In the genomic region with DNA sequence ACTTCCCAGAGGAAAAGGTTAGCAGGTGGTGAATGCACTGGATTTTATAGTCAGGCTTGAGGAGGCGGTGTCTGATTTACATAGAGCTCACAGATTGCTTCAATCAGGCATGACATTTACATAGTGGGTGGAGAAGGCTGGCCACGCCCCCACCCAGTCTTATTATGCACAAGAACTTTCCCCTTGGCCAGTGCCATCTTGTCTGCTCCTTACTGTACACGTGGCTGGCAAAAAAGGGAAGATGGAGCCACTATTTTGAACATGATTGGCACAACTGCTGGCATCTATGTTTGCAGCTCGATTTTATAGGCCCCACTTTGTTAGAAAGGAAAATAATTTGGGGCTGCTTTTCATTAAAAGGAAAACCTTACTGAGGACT, we compare ENCODE assay signal across 8 cellular contexts. TPM values are rescaled to one million over a fixed set of nuclear protein-coding genes. Genes with fewer than 3 reads are reported as not detected.
DNase-seq lines count a peak whose midpoint lies in the region; ATAC-seq, FAIRE-seq and TF ChIP-seq lines count a peak whose summit lies in the region.

No MANE protein-coding gene starts in this region.

- in situ Hi-C loops in GM12878 (cut with MboI) = loop anchor here (25.0 kb wide), 2 partner anchors 1203 to 1397 kb away; no protein-coding TSS in a partner anchor

- H3K4me1 ChIP-seq in GM12878 (ENCODE audit: control insufficient read depth, insufficient read depth, low read length) (peaks cover 23% of the 10 kb centered on the region), upper lobe of right lung (no peaks in the 10 kb centered on the region), tibial nerve (no peaks in the 10 kb centered on the region)

- TF ChIP-seq CTCF in GM12878 (IDR thresholded peaks at IDR 0.05 in 2 of 3, conservative IDR thresholded peaks at IDR 0.05 in 1 of 3; ENCODE audit: control insufficient read depth in 2 of 3, extremely low read depth in 1 of 3, insufficient read depth in 1 of 3, low read depth in 3 of 3, low read length in 3 of 3) (no peak), upper lobe of right lung (IDR thresholded peaks at IDR 0.05) (no peak), tibial nerve (IDR thresholded peaks at IDR 0.05) (no peak)

- H3K9me3 ChIP-seq in GM12878 (replicated peaks; ENCODE audit: control insufficient read depth, insufficient read depth, low read length) = peaks cover 9% of the 10 kb centered on the region
- no peaks in the 10 kb centered on the region for H3K9me3 ChIP-seq in upper lobe of right lung
- no peaks in the 10 kb centered on the region for H3K9me3 ChIP-seq in tibial nerve

- POLR2A ChIA-PET in GM12878 (lab: Charles Lee) = interaction anchor here (0.5 to 1.6 kb wide), 6 partner anchors 9 to 313 kb away, joined by 3 to 10 read pairs (median 6); partner anchors contain the start of gene LGMN

- no peak for FAIRE-seq in GM12878 (lab: Jason Lieb, UNC)

- H3K4me3 ChIP-seq in GM12878 (no peak overlapping the region), upper lobe of right lung (no peak overlapping the region), H7 (ENCODE audit: insufficient read depth, low read depth, low read length) (no peak overlapping the region), tibial nerve (no peak overlapping the region)

- CTCF ChIA-PET in GM12878 (lab: Yijun Ruan, JAX) = interaction anchor here (0.8 to 1.2 kb wide), 2 partner anchors 8 to 24 kb away, joined by 4 read pairs; no protein-coding TSS in a partner anchor

- no TSS peak for BruUV-seq in GM12878 (replicated peaks; lab: Mats Ljungman, UMichigan)

- H4K20me1 ChIP-seq in GM12878 (ENCODE audit: control insufficient read depth, insufficient read depth) = no peaks in the 10 kb centered on the region

- no peak for TF ChIP-seq RAD21 in GM12878 (IDR thresholded peaks at IDR 0.05; ENCODE audit: insufficient read depth, low read depth, low read length)

- no peak overlapping the region for H3K9ac ChIP-seq in GM12878 (ENCODE audit: control insufficient read depth, insufficient read depth, low read length)

- DNase-seq in stimulated activated CD4-positive, alpha-beta T cell treated with anti-CD3 and anti-CD28 coated beads, Interleukin-4, amount 100 ng/mL, for 1 hour = peak; percentile 30
- DNase-seq in stimulated activated CD4-positive, alpha-beta T cell treated with anti-CD3 and anti-CD28 coated beads, Interleukin-2, amount 100 ng/mL, for 48 hours = no peak
- DNase-seq in NCI-H2171 (lab: John Stamatoyannopoulos, UW) (peak; percentile 79), GM12878 (ENCODE audit: low read depth, low spot score) (no peak), upper lobe of right lung (no peak), H7 (no peak), tibial nerve (ENCODE audit: low spot score in 2 of 2) (no peak), SIG-M5 treated with dmso at 0.1 percent for 504 hours (lab: John Stamatoyannopoulos, UW; ENCODE audit: unreplicated experiment) (no peak)

- intact Hi-C loops in GM12878 (cut with micrococcal nuclease; ENCODE audit: unreplicated experiment) (no loop called here), upper lobe of right lung (cut with DNase I) (no loop called here)

- RAD21 ChIA-PET in GM12878 (lab: Charles Lee; ENCODE audit: unreplicated experiment) = interaction anchor here (0.6 to 1.4 kb wide), 6 partner anchors 8 to 1370 kb away, joined by 3 to 8 read pairs (median 5); no protein-coding TSS in a partner anchor

- ATAC-seq in GM12878 = peak; percentile 69
- ATAC-seq in upper lobe of right lung = peak; percentile 39

- H2AFZ ChIP-seq in GM12878 (ENCODE audit: control insufficient read depth, low read depth, low read length) = peak overlapping the region; percentile 21; the same call in 1 of the 2 replicates

- H3K27me3 ChIP-seq in GM12878 (replicated peaks in 1 of 2; ENCODE audit: control insufficient read depth in 2 of 2, insufficient read depth in 2 of 2, low read length in 1 of 2) (no peaks in the 10 kb centered on the region), upper lobe of right lung (no peaks in the 10 kb centered on the region), H7 (ENCODE audit: control insufficient read depth, insufficient read depth, low read length) (no peaks in the 10 kb centered on the region), tibial nerve (no peaks in the 10 kb centered on the region)

- TF ChIP-seq EP300 in GM12878 (IDR thresholded peaks at IDR 0.05; ENCODE audit: borderline replicate concordance in 1 of 2, control insufficient read depth in 1 of 2, low read depth in 2 of 2, low read length in 2 of 2) (no peak), tibial nerve (IDR thresholded peaks at IDR 0.05) (no peak)

- H3K4me2 ChIP-seq in GM12878 (ENCODE audit: control insufficient read depth, insufficient read depth) = no peak overlapping the region; the same call in 1 of the 2 replicates

- H3K27ac ChIP-seq in GM12878 (ENCODE audit: control insufficient read depth, insufficient read depth) (peak overlapping the region; percentile 34), upper lobe of right lung (no peak overlapping the region), tibial nerve (no peak overlapping the region)

- SMC1A ChIA-PET in GM12878 (lab: Charles Lee; ENCODE audit: uncharacterized antibody, unreplicated experiment) = interaction anchor here (1.4 to 2.0 kb wide), 2 partner anchors 9 kb away, joined by 8 to 12 read pairs; no protein-coding TSS in a partner anchor

- TF ChIP-seq POLR2A in GM12878 (IDR thresholded peaks at IDR 0.05; ENCODE audit: low read depth, low read length) = no peak
- TF ChIP-seq POLR2A in tibial nerve (IDR thresholded peaks at IDR 0.05) = no peak

- 54% methylated on average over 4 of the region's 4 CpGs for WGBS in GM12878 (ENCODE audit: insufficient coverage, insufficient replicate concordance, low lambda C conversion rate, missing lambda C conversion rate)
- 63 to 72% methylated on average over 4 of the region's 4 CpGs for WGBS in tibial nerve, 2 donors

- H3K36me3 ChIP-seq in GM12878 (ENCODE audit: control insufficient read depth in 2 of 2, insufficient read depth in 2 of 2, low read length in 1 of 2) (no peaks in the 10 kb centered on the region), upper lobe of right lung (no peaks in the 10 kb centered on the region), H7 (replicated peaks; ENCODE audit: control insufficient read depth, insufficient read depth, low read length) (no peaks in the 10 kb centered on the region), tibial nerve (no peaks in the 10 kb centered on the region)

- no peaks in the 10 kb centered on the region for H3K79me2 ChIP-seq in GM12878 (ENCODE audit: control insufficient read depth, insufficient read depth, low read length)

TF ChIP-seq in GM12878, 131 proteins besides CTCF, POLR2A, EP300 and RAD21 (continues in another document):
- no peak for TF ChIP-seq NFXL1 (IDR thresholded peaks at IDR 0.05; ENCODE audit: borderline replicate concordance)
- TF ChIP-seq KLF5 (IDR thresholded peaks at IDR 0.05; ENCODE audit: partially characterized antibody) = no peak
- no peak for TF ChIP-seq ETV6 (conservative IDR thresholded peaks at IDR 0.05 in 1 of 2, IDR thresholded peaks at IDR 0.05 in 1 of 2; ENCODE audit: borderline replicate concordance in 1 of 2, low read depth in 1 of 2)
- no peak for TF ChIP-seq CBX3 (IDR thresholded peaks at IDR 0.05; ENCODE audit: borderline replicate concordance, low read depth)
- no peak for TF ChIP-seq MTA3 (IDR thresholded peaks at IDR 0.05; ENCODE audit: borderline replicate concordance, low read length)

RNA-seq across cellular contexts. Expression of gene LGMN, which starts 10.9 kb away (rescaled TPM):
- total RNA-seq in GM12878 (2013; cell fraction: nucleolus; rRNA removed) = 344 and 379 TPM in 2 replicates
- total RNA-seq in GM12878 (2014; rRNA removed) = 3.7 and 4.2 TPM in 2 replicates
- 2.6 and 3.4 TPM in 2 replicates for total RNA-seq in GM12878 (2014; rRNA removed; fragmentation: Illumina TruSeq; extraction: Trizol)
- total RNA-seq in GM12878 (2021) = 3.3 and 3.5 TPM in 2 replicates
- 39.2 TPM for polyA plus RNA-seq in GM12878 (2011; ENCODE audit: low read depth)
- 134 and 192 TPM in 2 replicates for polyA plus RNA-seq in GM12878 (2011; rRNA removed)
- polyA plus RNA-seq in GM12878 (2011; cell fraction: cytosol; rRNA removed) = 157 and 254 TPM in 2 replicates
- polyA plus RNA-seq in GM12878 (2011; cell fraction: nucleus; rRNA removed) = 130 and 231 TPM in 2 replicates
- 66.3 and 79.3 TPM in 2 replicates for polyA plus RNA-seq in GM12878 (2012)
- 4.3 and 4.4 TPM in 2 replicates for polyA plus RNA-seq in GM12878 (2014; fragmentation: Illumina TruSeq; extraction: Trizol)
- polyA plus RNA-seq in GM12878 (2014; fragmentation: Nextera tagmentation; extraction: Ambion mirVana) = 1 to 10 TPM in 1 of 2 experiments, under 1 TPM in 1; 0.71 to 1.1 TPM
- polyA plus RNA-seq in GM12878 (2014; rRNA removed) = 3.4 and 3.9 TPM in 2 replicates
- polyA plus RNA-seq in GM12878 (2016; fragmentation: Nextera tagmentation; extraction: Ambion mirVana) = 10 to 100 TPM; 11.1 to 11.3 TPM
- 119 and 127 TPM in 2 replicates for polyA minus RNA-seq in GM12878 (2011; rRNA and poly(A)+ RNA removed)
- polyA minus RNA-seq in GM12878 (2011; cell fraction: cytosol; rRNA and poly(A)+ RNA removed) = 25.0 and 25.4 TPM in 2 replicates
- polyA minus RNA-seq in GM12878 (2011; cell fraction: nucleus; rRNA and poly(A)+ RNA removed) = 37.6 and 39.7 TPM in 2 replicates
- 140 TPM for total RNA-seq in upper lobe of right lung
- 57.4 and 60.6 TPM in 2 replicates for total RNA-seq in H7 (2014; rRNA removed; shearing (Covaris generic))
- 10 to 100 TPM; 61.8 to 77.3 (median 72.6) TPM for total RNA-seq in tibial nerve

RNA-seq across cellular contexts. Expression of gene GOLGA5, which starts 34.8 kb away (rescaled TPM):
- total RNA-seq in GM12878 (2013; cell fraction: nucleolus; rRNA removed) = 28.4 and 31.3 TPM in 2 replicates
- total RNA-seq in GM12878 (2014; rRNA removed) = 15.6 and 18.6 TPM in 2 replicates
- total RNA-seq in GM12878 (2014; rRNA removed; fragmentation: Illumina TruSeq; extraction: Trizol) = 23.6 and 23.8 TPM in 2 replicates
- total RNA-seq in GM12878 (2021) = 16.0 and 16.5 TPM in 2 replicates
- 12.9 TPM for polyA plus RNA-seq in GM12878 (2011; ENCODE audit: low read depth)
- polyA plus RNA-seq in GM12878 (2011; rRNA removed) = 21.5 and 31.3 TPM in 2 replicates
- 10.0 and 11.8 TPM in 2 replicates for polyA plus RNA-seq in GM12878 (2011; cell fraction: cytosol; rRNA removed)
- 12.1 and 12.3 TPM in 2 replicates for polyA plus RNA-seq in GM12878 (2011; cell fraction: nucleus; rRNA removed)
- polyA plus RNA-seq in GM12878 (2012) = 18.0 and 20.7 TPM in 2 replicates
- polyA plus RNA-seq in GM12878 (2014; fragmentation: Illumina TruSeq; extraction: Trizol) = 25.8 and 31.6 TPM in 2 replicates
- polyA plus RNA-seq in GM12878 (2014; fragmentation: Nextera tagmentation; extraction: Ambion mirVana) = 10 to 100 TPM; 10.9 to 13.9 TPM
- 15.5 and 17.9 TPM in 2 replicates for polyA plus RNA-seq in GM12878 (2014; rRNA removed)
- 10 to 100 TPM; 23.9 to 30.1 TPM for polyA plus RNA-seq in GM12878 (2016; fragmentation: Nextera tagmentation; extraction: Ambion mirVana)
- 9.5 and 14.2 TPM in 2 replicates for polyA minus RNA-seq in GM12878 (2011; rRNA and poly(A)+ RNA removed)
- 7.3 and 9.5 TPM in 2 replicates for polyA minus RNA-seq in GM12878 (2011; cell fraction: cytosol; rRNA and poly(A)+ RNA removed)
- polyA minus RNA-seq in GM12878 (2011; cell fraction: nucleus; rRNA and poly(A)+ RNA removed) = 6.8 and 10.0 TPM in 2 replicates
- 31.4 TPM for total RNA-seq in upper lobe of right lung
- 30.0 and 46.1 TPM in 2 replicates for total RNA-seq in H7 (2014; rRNA removed; shearing (Covaris generic))
- 10 to 100 TPM; 30.3 to 36.7 (median 33.7) TPM for total RNA-seq in tibial nerve

Comparison
In these comparisons a context has a peak if more than half of its experiments do, and no peak if none do; other contexts are left out.
1. DNase-seq: peak in stimulated activated CD4-positive, alpha-beta T cell treated with anti-CD3 and anti-CD28 coated beads, Interleukin-4, amount 100 ng/mL, for 1 hour (single experiment) and NCI-H2171 (single experiment); none in stimulated activated CD4-positive, alpha-beta T cell treated with anti-CD3 and anti-CD28 coated beads, Interleukin-2, amount 100 ng/mL, for 48 hours (0 of 2), GM12878 (single experiment), upper lobe of right lung (single experiment), H7 (single experiment), tibial nerve (0 of 2) and SIG-M5 treated with dmso at 0.1 percent for 504 hours (single experiment).